8 cellular contexts compared by ENCODE assay signal in the genomic region with DNA sequence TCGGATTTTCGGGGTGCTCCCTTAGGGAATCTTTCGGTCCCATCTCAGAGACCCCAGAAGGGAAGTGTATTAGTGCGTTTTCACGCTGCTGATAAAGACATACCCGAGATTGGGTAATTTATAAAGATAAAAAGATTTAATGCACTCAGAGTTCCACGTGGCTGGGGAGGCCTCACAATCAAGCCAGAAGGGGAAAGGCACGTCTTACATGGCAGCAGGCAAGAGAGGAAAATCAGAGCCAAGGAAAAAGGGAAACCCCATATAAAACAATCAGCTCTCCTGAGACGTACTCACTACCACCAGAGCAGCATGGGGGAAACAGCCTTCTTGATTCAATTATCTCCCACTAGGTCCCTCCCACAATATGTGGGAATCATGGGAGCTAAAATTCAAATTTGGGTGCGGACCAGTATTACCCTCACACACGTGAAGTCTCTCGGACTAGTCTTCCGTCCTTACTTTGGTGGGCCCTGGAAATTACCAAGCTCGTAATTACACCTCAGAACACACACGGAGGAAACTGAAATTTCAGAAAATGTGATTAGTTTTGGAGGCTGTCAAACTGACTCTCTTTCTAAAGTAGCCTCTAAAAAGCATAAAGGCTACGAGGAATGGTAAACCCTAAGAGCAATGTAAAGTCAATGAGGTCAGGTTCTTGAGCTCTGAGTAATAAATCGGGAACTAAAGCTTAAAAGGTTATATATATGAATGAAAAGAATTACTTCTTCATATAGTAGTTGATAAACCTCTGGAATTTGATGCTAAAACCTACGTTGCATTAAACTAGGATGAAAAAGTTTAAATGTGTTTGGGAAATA. TPM values are rescaled to one million over a fixed set of nuclear protein-coding genes. Genes with fewer than 3 reads are reported as not detected.
A peak's percentile ranks its signal among the peaks of the same experiment; 100 is the strongest.
DNase-seq lines count a peak whose midpoint lies in the region; ATAC-seq and TF ChIP-seq lines count a peak whose summit lies in the region.

No MANE protein-coding gene starts in this region.

- intact Hi-C loops in heart right ventricle (cut with DNase I) (loop anchor here in 4 of 10 donors (2.0 to 10.0 kb wide), 3 partner anchors 80 to 160 kb away; a partner anchor contains a TSS), Right ventricle myocardium superior (cut with DNase I) (loop anchor here (10.0 kb wide), 1 partner anchor 170 kb away; no protein-coding TSS in a partner anchor), testis (cut with DNase I; ENCODE audit: low total_unique reads) (no loop called here)

- peaks cover 0 to 27% (median 0%) of the 10 kb centered on the region in 9 donors for H3K36me3 ChIP-seq in heart right ventricle
- no peaks in the 10 kb centered on the region for H3K36me3 ChIP-seq in iPS DF 6.9 (ENCODE audit: control insufficient read depth, insufficient read depth, low read length)
- H3K36me3 ChIP-seq in testis (ENCODE audit: low read depth, missing control alignments): no peaks in the 10 kb centered on the region

- H3K4me3 ChIP-seq in heart right ventricle (peak overlapping the region in 8 of 10 donors; percentile 14 to 96 (median 84)), iPS DF 6.9 (ENCODE audit: low read length) (no peak overlapping the region; the same call in 1 of the 2 replicates), testis (peak overlapping the region; percentile 94 to 98)

- H3K27ac ChIP-seq in heart right ventricle (peak overlapping the region in 9 of 10 donors; percentile 3 to 99 (median 68)), VCaP (peak overlapping the region; percentile 88), iPS DF 6.9 (ENCODE audit: low read length) (no peak overlapping the region), testis (peak overlapping the region; percentile 99)

- H3K9me3 ChIP-seq in heart right ventricle: peaks cover 0 to 15% (median 2%) of the 10 kb centered on the region in 11 donors
- H3K9me3 ChIP-seq in iPS DF 6.9 (ENCODE audit: control insufficient read depth, insufficient read depth, low read length): no peaks in the 10 kb centered on the region; the same call in 1 of the 2 replicates
- no peaks in the 10 kb centered on the region for H3K9me3 ChIP-seq in testis

- DNase-seq in heart right ventricle (no peak), Right ventricle myocardium superior (no peak), iPS DF 6.9 (ENCODE audit: low read depth, low spot score) (peak; percentile 7), testis (no peak), activated gamma-delta T cell (lab: John Stamatoyannopoulos, UW) (no peak)
- DNase-seq in central memory CD4-positive, alpha-beta T cell: no peak

- ATAC-seq in heart right ventricle (no peak), Right ventricle myocardium superior (ENCODE audit: poor library complexity) (no peak), GM21717 (IDR thresholded peaks at IDR 0.05; ENCODE audit: unreplicated experiment) (no peak)

- H3K4me1 ChIP-seq in heart right ventricle: peaks cover 0 to 37% (median 26%) of the 10 kb centered on the region in 9 donors
- H3K4me1 ChIP-seq in iPS DF 6.9 (ENCODE audit: control insufficient read depth, insufficient read depth, low read length): no peaks in the 10 kb centered on the region
- H3K4me1 ChIP-seq in testis: peaks cover 20% of the 10 kb centered on the region

- no peak for TF ChIP-seq POLR2A in testis (IDR thresholded peaks at IDR 0.05)

- H3K27me3 ChIP-seq in heart right ventricle: no peaks in the 10 kb centered on the region
- H3K27me3 ChIP-seq in iPS DF 6.9 (ENCODE audit: control insufficient read depth, insufficient read depth, low read length): no peaks in the 10 kb centered on the region
- no peaks in the 10 kb centered on the region for H3K27me3 ChIP-seq in testis

- no peak for TF ChIP-seq CTCF in heart right ventricle (IDR thresholded peaks at IDR 0.05)
- no peak for TF ChIP-seq CTCF in VCaP (conservative IDR thresholded peaks at IDR 0.05)
- no peak for TF ChIP-seq CTCF in testis (IDR thresholded peaks at IDR 0.05)

- 54 to 56% methylated on average over 18 of the region's 18 CpGs for WGBS in heart right ventricle, 2 donors
- no CpG with 5 or more reads among the region's 18 CpGs for WGBS in iPS DF 6.9 (ENCODE audit: insufficient coverage, insufficient read length)
- WGBS in testis, 2 donors: 32 to 46% methylated on average over 18 of the region's 18 CpGs

RNA-seq across cellular contexts. Expression of a gene that starts 0.7 kb away (rescaled TPM):
- total RNA-seq in heart right ventricle (10 to 100 TPM; 40.2 to 72.2 (median 57.5) TPM), Right ventricle myocardium superior (46.8 TPM), testis (10 to 100 TPM; 20.0 to 28.7 TPM)
- polyA plus RNA-seq in heart right ventricle (10 to 100 TPM; 17.8 to 23.1 TPM), testis (ENCODE audit: insufficient read depth, low read depth, low replicate concordance) (25.9 TPM)

RNA-seq across cellular contexts. Expression of a gene that starts 57.0 kb away (rescaled TPM):
- 1 to 10 TPM; 1.2 to 4.4 (median 2.0) TPM for total RNA-seq in heart right ventricle
- 1 to 10 TPM; 1.3 to 1.9 TPM for polyA plus RNA-seq in heart right ventricle
- 2.7 TPM for total RNA-seq in Right ventricle myocardium superior
- under 1 TPM in 1 of 2 donors, not detected in 1; 0.68 TPM for total RNA-seq in testis
- 1.1 TPM for polyA plus RNA-seq in testis (ENCODE audit: insufficient read depth, low read depth, low replicate concordance)
